8 cellular contexts compared by ENCODE assay signal in genomic region chr2:230864605-230865323, GRCh38. TPM values are rescaled to one million over a fixed set of nuclear protein-coding genes. Genes with fewer than 3 reads are reported as not detected.
A peak's percentile ranks its signal among the peaks of the same experiment; 100 is the strongest.
DNase-seq lines count a peak whose midpoint lies in the region; ATAC-seq lines count a peak whose summit lies in the region.

TSS of gene ITM2C (plus strand) at chr2:230864942. CDS start at chr2:230865026, 84 bp downstream.

- H3K4me1 Mint-ChIP-seq in activated CD4-positive, alpha-beta memory T cell treated with anti-CD3 and anti-CD28 coated beads, Interleukin-2, amount 10 ng/mL, durations not matched to agents 7 days and 5 days, result peaks cover 38% of the 10 kb centered on the region

- CTCF ChIA-PET in activated CD4-positive, alpha-beta memory T cell treated with anti-CD3 and anti-CD28 coated beads, Interleukin-2, amount 10 ng/mL, durations not matched to agents 7 days and 5 days (lab: Charles Lee), result interaction anchor here (0.5 to 1.0 kb wide), 9 partner anchors 9 to 120 kb away, joined by 3 to 4 read pairs (median 3); no protein-coding TSS in a partner anchor

- H3K4me3 Mint-ChIP-seq in activated CD4-positive, alpha-beta memory T cell treated with anti-CD3 and anti-CD28 coated beads, Interleukin-2, amount 10 ng/mL, durations not matched to agents 7 days and 5 days, result peak within 1 kb of the TSS; percentile 80

- POLR2A ChIA-PET in activated CD4-positive, alpha-beta memory T cell treated with anti-CD3 and anti-CD28 coated beads, Interleukin-2, amount 10 ng/mL, durations not matched to agents 7 days and 5 days (lab: Charles Lee), result interaction anchor here (1.0 kb wide), 2 partner anchors 14 to 639 kb away, joined by 3 to 4 read pairs; partner anchors contain the start of gene SP140

- peaks cover under 1% of the 10 kb centered on the region for H3K9me3 Mint-ChIP-seq in activated CD4-positive, alpha-beta memory T cell treated with anti-CD3 and anti-CD28 coated beads, Interleukin-2, amount 10 ng/mL, durations not matched to agents 7 days and 5 days

- ATAC-seq in GM18502 (IDR thresholded peaks at IDR 0.05; ENCODE audit: poor library complexity, unreplicated experiment), result peak; percentile 68
- peak; percentile 55 for ATAC-seq in HG02970 (IDR thresholded peaks at IDR 0.05; ENCODE audit: low FRiP score, unreplicated experiment)

- H3K27me3 Mint-ChIP-seq in activated CD4-positive, alpha-beta memory T cell treated with anti-CD3 and anti-CD28 coated beads, Interleukin-2, amount 10 ng/mL, durations not matched to agents 7 days and 5 days, result peaks cover 54% of the 10 kb centered on the region

- H3K36me3 Mint-ChIP-seq in activated CD4-positive, alpha-beta memory T cell treated with anti-CD3 and anti-CD28 coated beads, Interleukin-2, amount 10 ng/mL, durations not matched to agents 7 days and 5 days (ENCODE audit: low read depth), result no peaks in the 10 kb centered on the region

- peak within 1 kb of the TSS; percentile 1 for H3K27ac Mint-ChIP-seq in activated CD4-positive, alpha-beta memory T cell treated with anti-CD3 and anti-CD28 coated beads, Interleukin-2, amount 10 ng/mL, durations not matched to agents 7 days and 5 days

- DNase-seq in 8988T (peak; percentile 83), NCI-H345 (lab: John Stamatoyannopoulos, UW) (peak; percentile 83), ecto neural progenitor cell (ENCODE audit: low spot score) (peak; percentile 84), lung microvascular endothelial cell (ENCODE audit: low read depth in 2 of 2) (peak; percentile 17 to 45)
- peak; percentile 75 for DNase-seq in activated CD4-positive, alpha-beta memory T cell treated with anti-CD3 and anti-CD28 coated beads, Interleukin-2, amount 10 ng/mL, durations not matched to agents 7 days and 5 days
- peak; percentile 42 for DNase-seq in stimulated activated CD8-positive, alpha-beta memory T cell treated with anti-CD3 and anti-CD28 coated beads, Interleukin-12 subunit alpha, Interleukin-12 subunit beta, amount 100 ng/mL, for 24 hours (ENCODE audit: extremely low read depth)

RNA-seq across cellular contexts. Expression of gene ITM2C, which starts in this region (rescaled TPM):
- 10 to 100 TPM; 25.4 to 26.8 TPM for total RNA-seq in activated CD4-positive, alpha-beta memory T cell treated with anti-CD3 and anti-CD28 coated beads, Interleukin-2, amount 10 ng/mL, durations not matched to agents 7 days and 5 days
- total RNA-seq in lung microvascular endothelial cell, result 26.4 and 91.7 TPM in 2 replicates

Comparison
In these comparisons a context has a peak if more than half of its experiments do, and no peak if none do; other contexts are left out.
1. Peak in every context shown above with its lines: DNase-seq and ATAC-seq.
2. DNase-seq: peak in every context shown above with its lines; median percentile 84 in ecto neural progenitor cell; 83 in 8988T; 83 in NCI-H345; 75 in activated CD4-positive, alpha-beta memory T cell treated with anti-CD3 and anti-CD28 coated beads, Interleukin-2, amount 10 ng/mL, durations not matched to agents 7 days and 5 days; 42 in stimulated activated CD8-positive, alpha-beta memory T cell treated with anti-CD3 and anti-CD28 coated beads, Interleukin-12 subunit alpha, Interleukin-12 subunit beta, amount 100 ng/mL, for 24 hours; 31 in lung microvascular endothelial cell.